Comparison of ENCODE assay signal across 11 cellular contexts in the genomic region with DNA sequence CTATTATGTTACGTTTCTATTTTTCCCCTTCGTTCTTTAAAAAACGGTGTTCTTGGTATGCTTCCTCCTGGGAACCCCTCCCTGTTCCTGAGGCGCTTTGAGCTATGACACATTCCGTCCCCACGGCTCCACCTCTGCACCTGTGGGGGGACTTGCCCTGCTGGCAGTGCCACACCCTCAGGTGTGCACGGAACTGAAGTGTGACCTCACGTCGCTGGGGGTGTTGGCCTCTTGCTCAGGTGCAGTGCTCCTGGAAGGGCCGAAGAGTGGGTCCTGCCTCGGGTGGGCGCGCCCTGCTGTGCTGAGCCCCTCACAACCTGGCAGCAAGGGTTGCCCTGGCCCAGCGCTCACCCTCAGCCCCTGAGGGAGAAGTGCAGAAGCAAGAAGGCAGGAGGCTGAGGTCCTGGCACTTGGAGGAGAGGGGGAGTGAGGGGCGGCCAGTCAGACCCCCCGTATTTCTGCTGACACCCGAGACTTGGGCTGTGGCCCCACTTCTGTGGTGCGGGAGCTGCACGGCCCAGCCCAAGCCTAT. TPM values are rescaled to one million over a fixed set of nuclear protein-coding genes. Genes with fewer than 3 reads are reported as not detected.
DNase-seq lines count a peak whose midpoint lies in the region; ATAC-seq, FAIRE-seq and TF ChIP-seq lines count a peak whose summit lies in the region.
"Had no signal": no experiment of that assay in that cellular context is flagged by ENCODE, and none has a peak within 500 bp of the region (broad histone marks: within the 10 kb centered on the region; RNA-seq: fewer than 3 reads in every experiment).

No MANE protein-coding gene starts in this region.

- H3K4me1 ChIP-seq in ES-I3 (ENCODE audit: insufficient read depth, low read length) (peaks cover 7% of the 10 kb centered on the region), keratinocyte (ENCODE audit: control insufficient read depth, extremely low read depth, insufficient read depth, low read length) (peaks cover 22% of the 10 kb centered on the region)

- FAIRE-seq in keratinocyte (lab: Jason Lieb, UNC): peak; percentile 91
- no peak for FAIRE-seq in H54 (lab: Jason Lieb, UNC)
- FAIRE-seq in GM19239 (lab: Jason Lieb, UNC): no peak

- peak; percentile 60 for DNase-seq in RWPE1 (ENCODE audit: low spot score)
- peak; percentile 67 for DNase-seq in keratinocyte (ENCODE audit: low read depth, low spot score)
- peak; percentile 10 for DNase-seq in retina
- no peak for DNase-seq in H54 (ENCODE audit: insufficient read length, low spot score)
- no peak for DNase-seq in MV-4-11 (lab: John Stamatoyannopoulos, UW)
- DNase-seq in GM19239 (ENCODE audit: insufficient read length, low spot score): no peak
- DNase-seq: hippocampal formation, IMR-90 had no signal

- H3K4me3 ChIP-seq in keratinocyte (ENCODE audit: control insufficient read depth in 2 of 3, extremely low read depth in 1 of 3, insufficient read depth in 2 of 3, low read depth in 1 of 3, low read length in 3 of 3): peak overlapping the region; percentile 29 to 64 (median 59)

- peaks cover 3% of the 10 kb centered on the region for H4K20me1 ChIP-seq in keratinocyte (ENCODE audit: control insufficient read depth, extremely low read depth, insufficient read depth, low read length)

- TF ChIP-seq CTCF in RWPE1 (conservative IDR thresholded peaks at IDR 0.05; ENCODE audit: low read depth) (no peak), keratinocyte (optimal IDR thresholded peaks at IDR 0.05 in 1 of 3, IDR thresholded peaks at IDR 0.05 in 1 of 3, conservative IDR thresholded peaks at IDR 0.05 in 1 of 3; ENCODE audit: extremely low read depth in 1 of 3, insufficient read depth in 2 of 3, low read length in 3 of 3) (no peak)

- POLR2A ChIA-PET in RWPE1 (lab: Yijun Ruan, JAX; ENCODE audit: low non-redundant PET): interaction anchor here (0.6 kb wide), 1 partner anchor 121 kb away, joined by 7 read pairs; no protein-coding TSS in a partner anchor

- H3K27me3 ChIP-seq in keratinocyte (ENCODE audit: control insufficient read depth, extremely low read depth, insufficient read depth, low read length): peaks cover 41% of the 10 kb centered on the region

- TF ChIP-seq POLR2A in H54 (IDR thresholded peaks at IDR 0.05; ENCODE audit: low read depth, low read length): no peak

- dilution Hi-C loops in keratinocyte (cut with MboI; ENCODE audit: extremely low pct_ligation_motif_present, low sequenced_read_pairs): no loop called here

- 0 out of 2 replicates have a peak overlapping the region, but pooled peaks have one; percentile 0 for H3K27ac ChIP-seq in RWPE1
- no peak overlapping the region for H3K27ac ChIP-seq in keratinocyte (ENCODE audit: control insufficient read depth, insufficient read depth, low read length)
- H3K27ac ChIP-seq: parathyroid adenoma had no signal

- peak overlapping the region; percentile 90 for H3K4me2 ChIP-seq in keratinocyte (ENCODE audit: control insufficient read depth, extremely low read depth, insufficient read depth, low read depth, low read length)

- no peak overlapping the region for H2AFZ ChIP-seq in keratinocyte (ENCODE audit: control insufficient read depth, low read length)

- no peaks in the 10 kb centered on the region for H3K36me3 ChIP-seq in ES-I3 (ENCODE audit: insufficient read depth, low read length)
- peaks cover 0 to 2% of the 10 kb centered on the region in 2 experiments for H3K36me3 ChIP-seq in keratinocyte (ENCODE audit: control insufficient read depth in 2 of 2, extremely low read depth in 1 of 2, insufficient read depth in 2 of 2, low read length in 2 of 2)

- H3K79me2 ChIP-seq in keratinocyte (ENCODE audit: control insufficient read depth, insufficient read depth, low read length): no peaks in the 10 kb centered on the region
- H3K79me2 ChIP-seq: parathyroid adenoma had no signal

- CTCF ChIA-PET in RWPE1 (lab: Yijun Ruan, JAX): interaction anchor here (0.7 kb wide), 1 partner anchor 353 kb away, joined by 3 read pairs; no protein-coding TSS in a partner anchor

- peak overlapping the region; percentile 71; the same call in 1 of the 2 replicates for H3K9ac ChIP-seq in ES-I3 (ENCODE audit: low read depth, low read length)
- peak overlapping the region; percentile 76 for H3K9ac ChIP-seq in keratinocyte (ENCODE audit: control insufficient read depth, extremely low read depth, insufficient read depth, low read length)
- H3K9ac ChIP-seq: parathyroid adenoma had no signal

- no peak for ATAC-seq in GM21381 (IDR thresholded peaks at IDR 0.05; ENCODE audit: unreplicated experiment)

- H3K9me1 ChIP-seq in keratinocyte (ENCODE audit: control insufficient read depth, extremely low read depth, insufficient read depth, low read length): no peaks in the 10 kb centered on the region

- H3K9me3 ChIP-seq in ES-I3 (ENCODE audit: control insufficient read depth, insufficient read depth, low read length) (no peaks in the 10 kb centered on the region; the same call in 1 of the 2 replicates), keratinocyte (ENCODE audit: control insufficient read depth, low read depth, low read length) (no peaks in the 10 kb centered on the region)

RNA-seq across cellular contexts. Expression of gene AMN, which starts 4.9 kb away (rescaled TPM):
- 0.14 to 0.31 TPM (median 0.22 TPM) in 3 replicates for polyA plus RNA-seq in keratinocyte
- 0.11 TPM for polyA plus RNA-seq in keratinocyte (2011; ENCODE audit: low read depth)
- polyA plus RNA-seq in keratinocyte (2011; cell fraction: cytosol; rRNA removed): 0.17 and 0.21 TPM in 2 replicates
- polyA plus RNA-seq in keratinocyte (2011; cell fraction: nucleus; rRNA removed): 0.87 and 1.3 TPM in 2 replicates
- 0.73 and 1.8 TPM in 2 replicates for polyA plus RNA-seq in keratinocyte (2012; ENCODE audit: low replicate concordance)
- polyA minus RNA-seq in keratinocyte: 0.16 TPM in 1 of 3 replicates, not detected in the others
- polyA minus RNA-seq in keratinocyte (2011; cell fraction: cytosol; rRNA and poly(A)+ RNA removed): 1.2 TPM
- 0.23 and 1.8 TPM in 2 replicates for polyA minus RNA-seq in keratinocyte (2011; cell fraction: nucleus; rRNA and poly(A)+ RNA removed)

Comparison
In these comparisons a context has a peak if more than half of its experiments do, and no peak if none do; other contexts are left out.
1. DNase-seq: peak in RWPE1 (single experiment), keratinocyte (single experiment) and retina (single experiment); none in H54 (single experiment), MV-4-11 (single experiment) and GM19239 (single experiment).